In genomic region chr13:68905186-68905585, GRCh38 we compare ENCODE assay signal across 6 cellular contexts.
"Had no signal": no experiment of that assay in that cellular context is flagged by ENCODE, and none has a peak within 500 bp of the region (broad histone marks: within the 10 kb centered on the region; RNA-seq: fewer than 3 reads in every experiment).

No MANE protein-coding gene starts in this region.

- H3K4me3 ChIP-seq: K562 had no signal

- H3K27ac ChIP-seq: HL-60 had no signal

- ATAC-seq: HepG2, K562 had no signal

- DNase-seq: IMR-90, KBM-7, KG1 had no signal
